In genomic region chr1:11143907-11144306, GRCh38 we compare ENCODE assay signal across 1 cellular context.
TF ChIP-seq lines count a peak whose summit lies in the region.

No MANE protein-coding gene starts in this region.

TF ChIP-seq in GM23338, 12 proteins besides CTCF, POLR2A, EP300 and RAD21:
- no peak for TF ChIP-seq ETS1 (IDR thresholded peaks at IDR 0.05)
- no peak for TF ChIP-seq NANOG (IDR thresholded peaks at IDR 0.05; ENCODE audit: borderline replicate concordance)
- no peak for TF ChIP-seq EZH2 (IDR thresholded peaks at IDR 0.05; ENCODE audit: low read depth, unreplicated experiment)
- TF ChIP-seq STAT1 (IDR thresholded peaks at IDR 0.05; ENCODE audit: unreplicated experiment): no peak
- TF ChIP-seq CREB1 (CRISPR knock-in tag; IDR thresholded peaks at IDR 0.05; ENCODE audit: low read depth): no peak
- no peak for TF ChIP-seq JUNB (IDR thresholded peaks at IDR 0.05; ENCODE audit: unreplicated experiment)
